Comparison of ENCODE assay signal across 7 cellular contexts in the genomic region with DNA sequence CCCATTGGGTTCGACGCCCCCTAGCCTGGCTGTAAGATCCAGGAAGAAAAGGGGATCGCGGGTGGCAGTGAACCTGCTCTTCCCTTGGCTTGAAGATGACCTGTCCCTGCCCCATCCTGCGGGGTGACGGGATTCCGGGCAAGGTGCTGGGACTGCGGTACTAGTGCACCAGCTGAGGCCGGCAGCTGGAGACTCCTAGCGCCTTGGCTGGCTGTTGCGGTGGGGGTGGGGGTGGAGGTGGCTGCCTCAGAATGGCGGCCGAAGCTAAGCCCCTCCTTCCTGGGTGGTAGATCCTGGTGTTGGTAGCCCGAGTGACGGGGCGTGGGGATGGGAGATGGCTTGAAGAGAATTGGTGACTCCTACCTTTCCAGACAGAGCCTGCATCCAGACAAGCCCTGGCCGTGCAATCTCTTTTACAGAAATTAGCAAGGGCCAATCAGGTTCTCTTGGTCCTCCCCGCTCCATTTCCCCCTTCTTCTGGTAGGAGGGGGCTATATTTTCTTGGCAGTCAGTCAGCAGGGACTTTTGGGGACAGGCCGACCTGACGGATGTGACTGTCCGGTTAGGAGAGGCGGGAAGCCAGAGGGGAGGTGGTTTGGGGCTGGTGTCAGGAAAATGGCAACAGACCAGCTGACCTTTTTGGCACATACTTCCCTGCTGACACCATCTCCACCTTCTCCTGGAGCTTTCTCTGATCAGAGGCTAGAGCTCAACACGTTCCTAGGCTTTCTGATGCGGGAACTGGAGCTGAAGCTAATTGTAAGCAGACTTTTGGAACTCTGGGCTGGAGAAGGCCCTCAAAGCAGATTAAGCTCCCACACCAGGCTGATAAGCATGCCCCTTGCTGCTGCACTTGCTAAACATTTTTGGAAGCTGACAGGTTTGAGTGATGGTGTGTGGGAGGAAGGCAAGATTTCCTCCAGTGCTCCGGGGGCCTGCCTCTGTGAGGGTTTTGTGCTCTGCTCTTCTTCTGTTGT. TPM values are rescaled to one million over a fixed set of nuclear protein-coding genes. Genes with fewer than 3 reads are reported as not detected.
DNase-seq lines count a peak whose midpoint lies in the region; ATAC-seq, FAIRE-seq and TF ChIP-seq lines count a peak whose summit lies in the region.

No MANE protein-coding gene starts in this region.

- peaks cover 34% of the 10 kb centered on the region for H3K27me3 Mint-ChIP-seq in activated CD8-positive, alpha-beta T cell treated with anti-CD3 and anti-CD28 coated beads for 36 hours

- H3K27ac Mint-ChIP-seq in activated CD8-positive, alpha-beta T cell treated with anti-CD3 and anti-CD28 coated beads for 36 hours: no peak overlapping the region

- POLR2A ChIA-PET in activated CD8-positive, alpha-beta T cell treated with anti-CD3 and anti-CD28 coated beads for 36 hours (lab: Charles Lee): interaction anchor here (0.7 kb wide), 1 partner anchor 13 kb away, joined by 3 read pairs; no protein-coding TSS in a partner anchor

- peak overlapping the region; percentile 73 for H3K4me3 Mint-ChIP-seq in activated CD8-positive, alpha-beta T cell treated with anti-CD3 and anti-CD28 coated beads for 36 hours

- H3K9me3 Mint-ChIP-seq in activated CD8-positive, alpha-beta T cell treated with anti-CD3 and anti-CD28 coated beads for 36 hours: no peaks in the 10 kb centered on the region

- TF ChIP-seq CTCF in activated CD8-positive, alpha-beta T cell treated with anti-CD3 and anti-CD28 coated beads for 36 hours (IDR thresholded peaks at IDR 0.05): no peak
- no peak for TF ChIP-seq CTCF in pancreas (IDR thresholded peaks at IDR 0.05)

- intact Hi-C loops in activated CD8-positive, alpha-beta T cell treated with anti-CD3 and anti-CD28 coated beads for 36 hours (cut with micrococcal nuclease): no loop called here
- intact Hi-C loops in pancreas (cut with DNase I): no loop called here

- H3K27ac ChIP-seq in pancreas: peak overlapping the region in 2 of 4 donors; percentile 27 to 42

- H3K27me3 ChIP-seq in pancreas: peaks cover 0 to 12% (median 0%) of the 10 kb centered on the region in 4 donors

- 27 to 41% methylated on average over 25 of the region's 25 CpGs for WGBS in pancreas, 2 donors

- H3K4me3 ChIP-seq in pancreas: peak overlapping the region in 2 of 4 donors; percentile 54 to 56

- H3K9me3 ChIP-seq in pancreas: no peaks in the 10 kb centered on the region

- H3K36me3 Mint-ChIP-seq in activated CD8-positive, alpha-beta T cell treated with anti-CD3 and anti-CD28 coated beads for 36 hours (ENCODE audit: low read depth): no peaks in the 10 kb centered on the region

- no peak for ATAC-seq in activated CD8-positive, alpha-beta T cell treated with anti-CD3 and anti-CD28 coated beads for 36 hours
- ATAC-seq in pancreas: peak in 2 of 4 donors; percentile 3 to 8
- ATAC-seq in HG03135 (IDR thresholded peaks at IDR 0.05; ENCODE audit: unreplicated experiment): no peak

- peak; percentile 60 for DNase-seq in HTR-8/SVneo (ENCODE audit: insufficient read length, low spot score)
- DNase-seq in activated CD8-positive, alpha-beta T cell treated with anti-CD3 and anti-CD28 coated beads for 36 hours: peak; percentile 6
- peak; percentile 86 for DNase-seq in glomerular visceral epithelial cell (ENCODE audit: extremely low spot score)
- DNase-seq in pancreas: peak in 5 of 6 donors; percentile 22 to 65 (median 36)
- DNase-seq in GF-D8 (lab: John Stamatoyannopoulos, UW): no peak
- DNase-seq in COLO829 (ENCODE audit: low spot score): no peak

- no peaks in the 10 kb centered on the region for H3K36me3 ChIP-seq in pancreas

- peaks cover 22% of the 10 kb centered on the region for H3K4me1 Mint-ChIP-seq in activated CD8-positive, alpha-beta T cell treated with anti-CD3 and anti-CD28 coated beads for 36 hours (ENCODE audit: low read depth)

- H3K4me1 ChIP-seq in pancreas: peaks cover 4 to 10% (median 7%) of the 10 kb centered on the region in 3 donors

- CTCF ChIA-PET in activated CD8-positive, alpha-beta T cell treated with anti-CD3 and anti-CD28 coated beads for 36 hours (lab: Charles Lee): interaction anchor here (0.9 kb wide), 1 partner anchor 28 kb away, joined by 3 read pairs; no protein-coding TSS in a partner anchor

- FAIRE-seq in HTR-8/SVneo (lab: Jason Lieb, UNC) (peak; percentile 54), pancreas (lab: Jason Lieb, UNC) (no peak)

RNA-seq across cellular contexts. Expression of a gene that starts 2.0 kb away (rescaled TPM):
- total RNA-seq in activated CD8-positive, alpha-beta T cell treated with anti-CD3 and anti-CD28 coated beads for 36 hours: under 1 TPM; 0.23 to 0.36 TPM
- total RNA-seq in pancreas: 10 to 100 TPM; 11.5 to 26.9 (median 17.9) TPM
- 10 to 100 TPM in 1 of 2 donors, 1 to 10 TPM in 1; 5.8 to 10.7 TPM for polyA plus RNA-seq in pancreas

Comparison
In these comparisons a context has a peak if more than half of its experiments do, and no peak if none do; other contexts are left out.
1. DNase-seq: peak in HTR-8/SVneo (single experiment), activated CD8-positive, alpha-beta T cell treated with anti-CD3 and anti-CD28 coated beads for 36 hours (single experiment), glomerular visceral epithelial cell (single experiment) and pancreas (5 of 6); none in GF-D8 (single experiment) and COLO829 (single experiment).
2. RNA of a gene that starts 2.0 kb away (total RNA-seq): 11.5 to 26.9 TPM in pancreas; 0.23 to 0.36 TPM in activated CD8-positive, alpha-beta T cell treated with anti-CD3 and anti-CD28 coated beads for 36 hours; every median in the first group is over 4 times any median in the second.